In the genomic region with DNA sequence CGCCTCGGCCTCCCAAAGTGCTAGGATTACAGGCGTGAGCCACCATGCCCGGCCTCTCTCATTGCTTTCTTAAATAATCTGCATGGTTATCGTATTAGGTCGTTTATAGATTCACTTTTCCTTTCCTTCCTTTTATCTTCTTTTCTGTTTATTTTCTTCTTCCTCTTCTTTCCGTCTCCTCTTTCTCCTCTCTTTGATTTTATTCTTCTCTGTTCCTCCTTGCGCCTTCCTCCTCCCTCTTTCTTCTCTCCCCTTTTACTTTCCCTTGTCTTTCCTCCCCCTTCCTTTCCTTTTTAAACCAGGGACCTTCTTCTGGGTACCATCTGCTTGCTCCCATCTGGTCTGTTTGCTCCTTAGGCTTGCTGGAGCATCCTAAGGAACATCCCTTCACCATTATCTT, we compare ENCODE assay signal across 24 cellular contexts. TPM values are rescaled to one million over a fixed set of nuclear protein-coding genes. Genes with fewer than 3 reads are reported as not detected.
"Had no signal": no experiment of that assay in that cellular context is flagged by ENCODE, and none has a peak within 500 bp of the region (broad histone marks: within the 10 kb centered on the region; RNA-seq: fewer than 3 reads in every experiment).

No MANE protein-coding gene starts in this region.

- ATAC-seq: activated T-cell treated with anti-CD3 and anti-CD28 coated beads, Interleukin-2, amount 50 U/mL, for 72 hours; effector memory CD8-positive, alpha-beta T cell; left lung; right lobe of liver; stimulated activated memory B cell treated with anti-CD40 and anti-IgM and Interleukin-4, amounts not matched to agents 10 μg/mL and 1 μg/mL and 100 μg/mL, for 72 hours had no signal

- FAIRE-seq: bronchial epithelial cell, frontal cortex, small intestine had no signal

- H3K4me1 ChIP-seq: colonic mucosa, left lung, uterus had no signal

- H3K27ac ChIP-seq: colonic mucosa, esophagus muscularis mucosa, left lung, right lobe of liver, testis, uterus, VCaP had no signal

- H3K27me3 Mint-ChIP-seq: activated naive CD8-positive, alpha-beta T cell; effector memory CD8-positive, alpha-beta T cell; stimulated activated memory B cell treated with anti-CD40 and anti-IgM and Interleukin-4, amounts not matched to agents 10 μg/mL and 1 μg/mL and 100 μg/mL, for 72 hours had no signal

- H3K4me3 Mint-ChIP-seq: activated naive CD8-positive, alpha-beta T cell; activated T-cell treated with anti-CD3 and anti-CD28 coated beads, Interleukin-2, amount 50 U/mL, for 72 hours; effector memory CD8-positive, alpha-beta T cell; stimulated activated memory B cell treated with anti-CD40 and anti-IgM and Interleukin-4, amounts not matched to agents 10 μg/mL and 1 μg/mL and 100 μg/mL, for 72 hours had no signal

- H3K9me3 ChIP-seq: colonic mucosa, esophagus muscularis mucosa, left lung, right lobe of liver, testis, uterus had no signal

- H3K27me3 ChIP-seq: colonic mucosa, dorsolateral prefrontal cortex, esophagus muscularis mucosa, left lung, right lobe of liver, testis, uterus had no signal

- DNase-seq: activated CD4-positive, CD25-positive, alpha-beta regulatory T cell treated with anti-CD3 and anti-CD28 coated beads, Interleukin-2, amount 50 U/mL, for 72 hours; activated CD8-positive, alpha-beta memory T cell treated with anti-CD3 and anti-CD28 coated beads, Interleukin-2, amount 50 U/mL, for 48 hours; activated gamma-delta T cell treated with Interleukin-2 at 50 U/mL for 16 hours; activated T-cell treated with anti-CD3 and anti-CD28 coated beads, Interleukin-2, amount 50 U/mL, for 72 hours; colonic mucosa; dorsolateral prefrontal cortex; effector memory CD8-positive, alpha-beta T cell; hippocampal formation; kidney glomerular epithelial cell; left lung; occipital lobe; right lobe of liver; small intestine; stimulated activated CD4-positive, alpha-beta T cell treated with anti-CD3 and anti-CD28 coated beads, Interleukin-2, amount 100 ng/mL, for 24 hours; testis; trophoblast cell; uterus had no signal

- H3K4me3 ChIP-seq: colonic mucosa, dorsolateral prefrontal cortex, esophagus muscularis mucosa, left lung, right lobe of liver, testis, uterus had no signal

- H3K36me3 ChIP-seq: colonic mucosa, uterus had no signal

- H3K9me3 Mint-ChIP-seq: activated T-cell treated with anti-CD3 and anti-CD28 coated beads, Interleukin-2, amount 50 U/mL, for 72 hours; effector memory CD8-positive, alpha-beta T cell; stimulated activated memory B cell treated with anti-CD40 and anti-IgM and Interleukin-4, amounts not matched to agents 10 μg/mL and 1 μg/mL and 100 μg/mL, for 72 hours had no signal

- H3K27ac Mint-ChIP-seq: activated naive CD8-positive, alpha-beta T cell; stimulated activated memory B cell treated with anti-CD40 and anti-IgM and Interleukin-4, amounts not matched to agents 10 μg/mL and 1 μg/mL and 100 μg/mL, for 72 hours had no signal

RNA-seq across cellular contexts. Expression of gene SKIDA1, which starts 27.2 kb away (rescaled TPM):
- total RNA-seq: mononuclear cell had no signal
